24 cellular contexts compared by ENCODE assay signal in genomic region chr9:128120741-128121465, GRCh38. TPM values are rescaled to one million over a fixed set of nuclear protein-coding genes. Genes with fewer than 3 reads are reported as not detected.
DNase-seq lines count a peak whose midpoint lies in the region; ATAC-seq, FAIRE-seq and TF ChIP-seq lines count a peak whose summit lies in the region.
"Had no signal": no experiment of that assay in that cellular context is flagged by ENCODE, and none has a peak within 500 bp of the region (broad histone marks: within the 10 kb centered on the region; RNA-seq: fewer than 3 reads in every experiment).

No MANE protein-coding gene starts in this region.

- H3K79me1 ChIP-seq in IMR-90 (ENCODE audit: low read depth in 1 of 2, low read length in 2 of 2) = peaks cover 3 to 15% of the 10 kb centered on the region in 2 experiments; a peak in 3 of 4 replicates

- H3K4me1 ChIP-seq in BE2C = peaks cover 13% of the 10 kb centered on the region
- peaks cover 3% of the 10 kb centered on the region; the same call in 1 of the 2 replicates for H3K4me1 ChIP-seq in IMR-90 (ENCODE audit: control insufficient read depth, insufficient read depth, low read length)
- H3K4me1 ChIP-seq in pancreas = peaks cover 0 to 19% (median 9%) of the 10 kb centered on the region in 3 donors

- H3K9me1 ChIP-seq in IMR-90 (ENCODE audit: insufficient read depth, low read length) = peaks cover 2% of the 10 kb centered on the region

- H2AFZ ChIP-seq in IMR-90 (replicated peaks; ENCODE audit: low read length, poor library complexity) = no peak overlapping the region

- no peak overlapping the region for H3K23ac ChIP-seq in IMR-90 (ENCODE audit: low read depth, low read length)

- in situ Hi-C loops in IMR-90 (cut with MboI; ENCODE audit: low sequenced_read_pairs) = no loop called here

- no peak overlapping the region for H4K5ac ChIP-seq in IMR-90 (ENCODE audit: low read depth, low read length)

- no peak overlapping the region for H2BK15ac ChIP-seq in IMR-90 (ENCODE audit: low read depth, low read length)

- POLR2A ChIA-PET in IMR-90 (lab: Charles Lee; ENCODE audit: unreplicated experiment) = no interaction called here

- H2AK9ac ChIP-seq in IMR-90 (replicated peaks; ENCODE audit: low read depth, low read length, poor library complexity) = peak overlapping the region; percentile 42

- H3K4me3 ChIP-seq in BE2C (ENCODE audit: low read depth, low read length) (no peak overlapping the region), IMR-90 (ENCODE audit: insufficient read depth, low read depth, low read length) (no peak overlapping the region), pancreas (no peak overlapping the region)
- H3K4me3 ChIP-seq: dorsolateral prefrontal cortex, HAP-1 had no signal

- H2BK20ac ChIP-seq in IMR-90 (ENCODE audit: low read depth, low read length) = no peak overlapping the region

- no peak for TF ChIP-seq CTCF in BE2C (IDR thresholded peaks at IDR 0.05; ENCODE audit: low read depth, low read length)
- no peak for TF ChIP-seq CTCF in IMR-90 (conservative IDR thresholded peaks at IDR 0.05; ENCODE audit: low read depth, low read length)
- no peak for TF ChIP-seq CTCF in pancreas (IDR thresholded peaks at IDR 0.05)

- H3K27me3 ChIP-seq in BE2C = no peaks in the 10 kb centered on the region
- no peaks in the 10 kb centered on the region for H3K27me3 ChIP-seq in IMR-90 (ENCODE audit: control insufficient read depth, insufficient read depth, low read length)
- no peaks in the 10 kb centered on the region for H3K27me3 ChIP-seq in pancreas
- H3K27me3 ChIP-seq: dorsolateral prefrontal cortex had no signal

- TF ChIP-seq POLR2A in IMR-90 (IDR thresholded peaks at IDR 0.05; ENCODE audit: low read depth, low read length) = no peak

- H3K36me3 ChIP-seq in BE2C (peaks cover 43% of the 10 kb centered on the region), IMR-90 (ENCODE audit: control insufficient read depth, insufficient read depth, low read length) (peaks cover 24% of the 10 kb centered on the region), pancreas (peaks cover 0 to 25% (median 12%) of the 10 kb centered on the region in 3 donors)

- ATAC-seq in IMR-90 (ENCODE audit: low read depth) = no peak
- ATAC-seq in pancreas = no peak
- ATAC-seq in HG02642 (IDR thresholded peaks at IDR 0.05; ENCODE audit: poor library complexity, unreplicated experiment) = no peak
- ATAC-seq: activated T-helper 17 cell treated with anti-CD3 and anti-CD28 coated beads, Interleukin-2, amount 50 U/mL, for 72 hours; naive thymus-derived CD8-positive, alpha-beta T cell; SK-N-SH treated with all-trans-retinoic acid at 6 μM for 48 hours had no signal

- H4K91ac ChIP-seq in IMR-90 (ENCODE audit: insufficient read depth, low read depth, low read length) = no peak overlapping the region

- H3K56ac ChIP-seq in IMR-90 (ENCODE audit: extremely low read depth, insufficient read depth, low read length) = no peak overlapping the region

- H3K14ac ChIP-seq in IMR-90 (replicated peaks; ENCODE audit: low read depth, low read length) = no peak overlapping the region

- FAIRE-seq in pancreas (lab: Jason Lieb, UNC) = no peak
- FAIRE-seq: astrocyte had no signal

- H4K20me1 ChIP-seq in IMR-90 (ENCODE audit: insufficient read depth, low read length) = peaks cover 13% of the 10 kb centered on the region; the same call in 1 of the 2 replicates

- intact Hi-C loops in IMR-90 (cut with micrococcal nuclease) (no loop called here), pancreas (cut with DNase I) (no loop called here)

- H3K9me3 ChIP-seq in BE2C (no peaks in the 10 kb centered on the region), IMR-90 (ENCODE audit: control insufficient read depth, insufficient read depth, low read length) (no peaks in the 10 kb centered on the region), pancreas (no peaks in the 10 kb centered on the region)
- H3K9me3 ChIP-seq: HAP-1 had no signal

- H2BK5ac ChIP-seq in IMR-90 (ENCODE audit: low read depth, low read length, poor library complexity, severe bottlenecking) = no peak overlapping the region

- H3K4me2 ChIP-seq in IMR-90 (ENCODE audit: low read depth, low read length) = no peak overlapping the region

- no peak overlapping the region for H4K8ac ChIP-seq in IMR-90 (ENCODE audit: low read depth in 2 of 2, low read length in 2 of 2)

- dilution Hi-C loops in IMR-90 (cut with HindIII; ENCODE audit: low sequenced_read_pairs, unreplicated experiment) = no loop called here

- H3K4ac ChIP-seq in IMR-90 (ENCODE audit: low read depth, low read length) = no peak overlapping the region

- H3K27ac ChIP-seq in IMR-90 (ENCODE audit: insufficient read depth, low read length) = no peak overlapping the region
- peak overlapping the region in 2 of 4 donors; percentile 77 to 79 for H3K27ac ChIP-seq in pancreas
- H3K27ac ChIP-seq: dorsolateral prefrontal cortex had no signal

- H3K9ac ChIP-seq in IMR-90 (ENCODE audit: low read depth, low read length) = no peak overlapping the region

- H3K18ac ChIP-seq in IMR-90 (ENCODE audit: low read depth, low read length) = no peak overlapping the region

- TF ChIP-seq RAD21 in IMR-90 (IDR thresholded peaks at IDR 0.05; ENCODE audit: low read length) = no peak

- H2AK5ac ChIP-seq in IMR-90 (ENCODE audit: low read depth, low read length) = no peak overlapping the region

- no TSS peak for BruUV-seq in IMR-90 (replicated peaks; lab: Mats Ljungman, UMichigan)

- DNase-seq in BE2C = peak; percentile 82
- no peak for DNase-seq in IMR-90
- DNase-seq in islet precursor cell = peak; percentile 45
- peak in 4 of 6 donors; percentile 20 to 67 (median 50) for DNase-seq in pancreas
- no peak for DNase-seq in stimulated activated CD4-positive, alpha-beta T cell treated with anti-CD3 and anti-CD28 coated beads, Interleukin-1b, Interleukin-23, amount 100 ng/mL, for 48 hours
- no peak for DNase-seq in NCI-H2196 (lab: John Stamatoyannopoulos, UW; ENCODE audit: unreplicated experiment)
- no peak for DNase-seq in amygdala (lab: John Stamatoyannopoulos, UW)
- DNase-seq: activated CD4-positive, alpha-beta T cell treated with anti-CD3 and anti-CD28 coated beads, Interleukin-2, amount 50 U/mL, for 1 hour; COR-L47; DMS79; GF-D8; NCI-H1048; NCI-H187 treated with DMSO at 0.1 percent for 48 hours; NCI-H2227 treated with DMSO at 0.1 percent for 48 hours had no signal

- WGBS in IMR-90 (ENCODE audit: extremely low coverage in 2 of 2, insufficient read length in 1 of 2), 2 experiments = 78% methylated on average over 11 of the region's 29 CpGs; no CpG with 5 or more reads in 1 of the 2 experiments
- 87% methylated on average over 24 to 29 of the region's 29 CpGs for WGBS in pancreas, 2 donors

- CTCF ChIA-PET in IMR-90 (lab: Yijun Ruan, JAX) = no interaction called here

- H2BK120ac ChIP-seq in IMR-90 (ENCODE audit: low read depth, low read length) = no peak overlapping the region

TF ChIP-seq in IMR-90, 13 proteins besides CTCF, POLR2A, EP300 and RAD21 (continues in another document):
- TF ChIP-seq NFE2L2 (IDR thresholded peaks at IDR 0.05; ENCODE audit: low read depth, low read length) (no peak), CHD1 (IDR thresholded peaks at IDR 0.05; ENCODE audit: low read depth, low read length) (no peak), RFX5 (IDR thresholded peaks at IDR 0.05; ENCODE audit: low read depth, low read length) (no peak), CEBPB (IDR thresholded peaks at IDR 0.05; ENCODE audit: low read depth, low read length) (no peak), FOS (IDR thresholded peaks at IDR 0.05; ENCODE audit: low read depth, low read length) (no peak)

RNA-seq across cellular contexts. Expression of gene PTGES2, which starts 6.6 kb away (rescaled TPM):
- polyA plus RNA-seq in BE2C (2012; ENCODE audit: insufficient read depth, insufficient read length, low read depth) = 511 TPM
- total RNA-seq in IMR-90 (2012; rRNA removed) (90.3 and 107 TPM in 2 replicates), pancreas (10 to 100 TPM; 25.4 to 43.1 (median 34.2) TPM)
- polyA plus RNA-seq in IMR-90 (2012; rRNA removed) (99.2 and 100 TPM in 2 replicates), pancreas (10 to 100 TPM; 66.0 to 78.5 TPM)
- polyA plus RNA-seq in IMR-90 (2012; cell fraction: cytosol; rRNA removed) = 69.7 and 115 TPM in 2 replicates
- polyA plus RNA-seq in IMR-90 (2012; cell fraction: nucleus; rRNA removed; ENCODE audit: low replicate concordance) = 116 and 217 TPM in 2 replicates

RNA-seq across cellular contexts. Expression of gene LCN2, which starts 28.4 kb away (rescaled TPM):
- not detected for polyA plus RNA-seq in BE2C (2012; ENCODE audit: insufficient read depth, insufficient read length, low read depth)
- not detected in 2 replicates for total RNA-seq in IMR-90 (2012; rRNA removed)
- polyA plus RNA-seq in IMR-90 (2012; rRNA removed) = not detected in 2 replicates
- polyA plus RNA-seq in IMR-90 (2012; cell fraction: cytosol; rRNA removed) = not detected in 2 replicates
- not detected in 2 replicates for polyA plus RNA-seq in IMR-90 (2012; cell fraction: nucleus; rRNA removed; ENCODE audit: low replicate concordance)
- total RNA-seq in pancreas = 100 to 1,000 TPM in 1 of 6 donors, 10 to 100 TPM in 3, 1 to 10 TPM in 2; 6.3 to 158 (median 45.7) TPM
- 10 to 100 TPM; 46.8 to 75.1 TPM for polyA plus RNA-seq in pancreas
- total RNA-seq: activated T-helper 17 cell treated with anti-CD3 and anti-CD28 coated beads, Interleukin-2, amount 50 U/mL, for 72 hours; astrocyte; mesothelial cell of epicardium; naive thymus-derived CD8-positive, alpha-beta T cell; RPMI7951 had no signal
- polyA plus RNA-seq: BJ; naive thymus-derived CD8-positive, alpha-beta T cell had no signal

RNA-seq across cellular contexts. Expression of gene BBLN, which starts 39.2 kb away (rescaled TPM):
- polyA plus RNA-seq in BE2C (2012; ENCODE audit: insufficient read depth, insufficient read length, low read depth) = 221 TPM
- total RNA-seq in IMR-90 (2012; rRNA removed) = 25.1 and 27.5 TPM in 2 replicates
- polyA plus RNA-seq in IMR-90 (2012; rRNA removed) = 103 and 146 TPM in 2 replicates
- 190 and 213 TPM in 2 replicates for polyA plus RNA-seq in IMR-90 (2012; cell fraction: cytosol; rRNA removed)
- polyA plus RNA-seq in IMR-90 (2012; cell fraction: nucleus; rRNA removed; ENCODE audit: low replicate concordance) = 36.9 and 66.7 TPM in 2 replicates
- 10 to 100 TPM; 23.1 to 38.3 (median 30.9) TPM for total RNA-seq in pancreas
- polyA plus RNA-seq in pancreas = 100 to 1,000 TPM in 1 of 2 donors, 10 to 100 TPM in 1; 86.1 to 133 TPM

RNA-seq across cellular contexts. Expression of gene SLC25A25, which starts 52.9 kb away (rescaled TPM):
- polyA plus RNA-seq in BE2C (2012; ENCODE audit: insufficient read depth, insufficient read length, low read depth) = 23.7 TPM
- total RNA-seq in IMR-90 (2012; rRNA removed) (17.9 and 20.3 TPM in 2 replicates), pancreas (100 to 1,000 TPM in 1 of 6 donors, 10 to 100 TPM in 3, 1 to 10 TPM in 2; 6.8 to 134 (median 12.6) TPM)
- polyA plus RNA-seq in IMR-90 (2012; rRNA removed) (14.0 and 19.1 TPM in 2 replicates), pancreas (10 to 100 TPM; 73.6 to 82.8 TPM)
- polyA plus RNA-seq in IMR-90 (2012; cell fraction: cytosol; rRNA removed) = 11.0 and 16.7 TPM in 2 replicates
- 61.0 and 98.5 TPM in 2 replicates for polyA plus RNA-seq in IMR-90 (2012; cell fraction: nucleus; rRNA removed; ENCODE audit: low replicate concordance)

RNA-seq across cellular contexts. Expression of gene NAIF1, which starts 53.8 kb away (rescaled TPM):
- 10.3 TPM for polyA plus RNA-seq in BE2C (2012; ENCODE audit: insufficient read depth, insufficient read length, low read depth)
- total RNA-seq in IMR-90 (2012; rRNA removed) (8.3 and 9.7 TPM in 2 replicates), pancreas (1 to 10 TPM; 3.0 to 6.2 (median 3.8) TPM)
- polyA plus RNA-seq in IMR-90 (2012; rRNA removed) (10.1 and 10.4 TPM in 2 replicates), pancreas (1 to 10 TPM; 6.4 to 6.8 TPM)
- polyA plus RNA-seq in IMR-90 (2012; cell fraction: cytosol; rRNA removed) = 7.8 and 9.2 TPM in 2 replicates
- 3.5 and 5.6 TPM in 2 replicates for polyA plus RNA-seq in IMR-90 (2012; cell fraction: nucleus; rRNA removed; ENCODE audit: low replicate concordance)

Comparison
In these comparisons a context has a peak if more than half of its experiments do, and no peak if none do; other contexts are left out.
1. DNase-seq: peak in BE2C (single experiment), islet precursor cell (single experiment) and pancreas (4 of 6); none in IMR-90 (single experiment), stimulated activated CD4-positive, alpha-beta T cell treated with anti-CD3 and anti-CD28 coated beads, Interleukin-1b, Interleukin-23, amount 100 ng/mL, for 48 hours (single experiment), NCI-H2196 (single experiment) and amygdala (0 of 56).